Comparison of ENCODE assay signal across 8 cellular contexts in the genomic region with DNA sequence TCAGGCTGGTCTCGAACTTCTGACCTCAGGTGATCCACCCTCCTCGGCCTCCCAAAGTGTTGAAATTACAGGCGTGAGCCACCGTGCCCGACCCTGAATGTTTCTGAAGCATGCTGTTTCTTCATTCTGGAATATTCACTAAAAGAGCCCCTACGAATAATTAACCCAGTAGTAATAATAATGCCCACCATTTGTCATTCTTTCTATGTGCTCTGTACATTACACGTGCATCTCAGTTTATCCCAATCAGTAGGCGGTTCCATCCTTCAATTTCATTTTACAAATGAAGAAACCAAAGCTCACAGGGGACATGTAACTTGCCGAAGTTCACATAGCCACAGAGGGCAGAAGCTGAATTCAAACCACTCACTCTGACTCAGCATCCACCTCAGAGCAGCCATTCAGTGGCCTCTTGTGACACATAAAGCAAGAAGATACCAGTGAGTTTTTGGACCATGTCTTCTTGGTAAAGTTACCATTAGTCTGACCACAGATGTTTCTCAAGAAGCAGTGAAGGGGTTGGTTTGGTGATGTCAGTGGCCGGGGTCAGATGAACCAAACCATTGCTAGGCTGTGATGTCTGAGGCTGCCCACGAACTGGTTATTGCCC.
DNase-seq lines count a peak whose midpoint lies in the region; ATAC-seq and TF ChIP-seq lines count a peak whose summit lies in the region.

No MANE protein-coding gene starts in this region.

- DNase-seq in Panc1 (ENCODE audit: low read depth, low spot score) (no peak), MCF 10A (ENCODE audit: unreplicated experiment) (peak; percentile 64), NCI-H2029 (lab: John Stamatoyannopoulos, UW) (no peak), Calu3 (no peak), inferior parietal cortex (ENCODE audit: extremely low spot score) (no peak)

- H3K9me3 Mint-ChIP-seq in MCF 10A (ENCODE audit: unreplicated experiment) (no peaks in the 10 kb centered on the region), Calu3 (ENCODE audit: low read depth, unreplicated experiment) (no peaks in the 10 kb centered on the region)

- H3K27me3 Mint-ChIP-seq in MCF 10A (ENCODE audit: insufficient read depth, unreplicated experiment) (no peaks in the 10 kb centered on the region), Calu3 (ENCODE audit: unreplicated experiment) (no peaks in the 10 kb centered on the region)

- H3K4me1 Mint-ChIP-seq in MCF 10A (ENCODE audit: insufficient read depth, unreplicated experiment) (peaks cover 21% of the 10 kb centered on the region), Calu3 (ENCODE audit: low read depth, unreplicated experiment) (peaks cover 46% of the 10 kb centered on the region)

- H3K36me3 ChIP-seq in Panc1 (ENCODE audit: control insufficient read depth, insufficient read depth, low read length) (no peaks in the 10 kb centered on the region), skeletal muscle satellite cell (ENCODE audit: insufficient read depth, low read length) (no peaks in the 10 kb centered on the region)

- peak overlapping the region; percentile 83 for H3K9ac ChIP-seq in skeletal muscle satellite cell (ENCODE audit: low read depth, low read length)

- peak overlapping the region; percentile 54 for H3K4me2 ChIP-seq in skeletal muscle satellite cell (ENCODE audit: low read length)

- H3K27ac ChIP-seq in Panc1 (ENCODE audit: low read length), result peak overlapping the region; percentile 6; the same call in 1 of the 2 replicates

- no TSS peak for BruUV-seq in Panc1 (replicated peaks; lab: Mats Ljungman, UMichigan)
- no TSS peak for BruUV-seq in MCF 10A (replicated peaks; lab: Mats Ljungman, UMichigan)
- no TSS peak for BruUV-seq in Calu3 (replicated peaks; lab: Mats Ljungman, UMichigan)

- POLR2A ChIA-PET in Panc1 (lab: Charles Lee), result no interaction called here
- POLR2A ChIA-PET in MCF 10A (lab: Yijun Ruan, JAX), result no interaction called here

- H3K9me3 ChIP-seq in Panc1 (ENCODE audit: control insufficient read depth, insufficient read depth, low read depth, low read length) (no peaks in the 10 kb centered on the region), skeletal muscle satellite cell (replicated peaks; ENCODE audit: low read length) (no peaks in the 10 kb centered on the region)

- TF ChIP-seq CTCF in Panc1 (IDR thresholded peaks at IDR 0.05), result no peak
- no peak for TF ChIP-seq CTCF in MCF 10A (IDR thresholded peaks at IDR 0.05; ENCODE audit: unreplicated experiment)
- TF ChIP-seq CTCF in Calu3 (IDR thresholded peaks at IDR 0.05; ENCODE audit: unreplicated experiment), result no peak

- H3K27me3 ChIP-seq in Panc1 (ENCODE audit: control insufficient read depth, insufficient read depth, low read length), result no peaks in the 10 kb centered on the region
- no peaks in the 10 kb centered on the region for H3K27me3 ChIP-seq in skeletal muscle satellite cell (ENCODE audit: control insufficient read depth, insufficient read depth, low read length)

- in situ Hi-C loops in Panc1 (cut with HindIII; ENCODE audit: low pct_unique_long_range_greater_than_20kb, low sequenced_read_pairs), result no loop called here

- ATAC-seq in GM18519 (IDR thresholded peaks at IDR 0.05; ENCODE audit: low FRiP score, unreplicated experiment), result peak; percentile 88
- peak; percentile 82 for ATAC-seq in HG02759 (IDR thresholded peaks at IDR 0.05; ENCODE audit: unreplicated experiment)
- 0 out of 2 replicates have a peak, but pooled peaks have one; percentile 56 for ATAC-seq in Panc1

- H3K4me3 Mint-ChIP-seq in MCF 10A (ENCODE audit: unreplicated experiment), result no peak overlapping the region
- H3K4me3 Mint-ChIP-seq in Calu3 (ENCODE audit: low read depth, unreplicated experiment), result no peak overlapping the region

- H3K36me3 Mint-ChIP-seq in MCF 10A (ENCODE audit: insufficient read depth, unreplicated experiment), result peaks cover 7% of the 10 kb centered on the region
- H3K36me3 Mint-ChIP-seq in Calu3 (ENCODE audit: insufficient read depth, unreplicated experiment), result peaks cover under 1% of the 10 kb centered on the region

- H3K4me1 ChIP-seq in Panc1 (ENCODE audit: control insufficient read depth, insufficient read depth, low read length), result peaks cover 6% of the 10 kb centered on the region; the same call in 1 of the 2 replicates
- H3K4me1 ChIP-seq in skeletal muscle satellite cell (ENCODE audit: control insufficient read depth, insufficient read depth, low read length), result peaks cover 66% of the 10 kb centered on the region

- intact Hi-C loops in Panc1 (cut with micrococcal nuclease; ENCODE audit: unreplicated experiment), result no loop called here
- intact Hi-C loops in MCF 10A (cut with micrococcal nuclease), result no loop called here
- intact Hi-C loops in Calu3 (cut with micrococcal nuclease; ENCODE audit: unreplicated experiment), result no loop called here

- no peak overlapping the region for H3K4me3 ChIP-seq in Panc1 (ENCODE audit: low read depth in 2 of 2, low read length in 2 of 2)
- H3K4me3 ChIP-seq in skeletal muscle satellite cell (ENCODE audit: low read length), result peak overlapping the region; percentile 3

- H3K27ac Mint-ChIP-seq in MCF 10A (ENCODE audit: low read depth, unreplicated experiment) (no peak overlapping the region), Calu3 (ENCODE audit: unreplicated experiment) (no peak overlapping the region)

- CTCF ChIA-PET in Panc1 (lab: Charles Lee) (no interaction called here), MCF 10A (lab: Yijun Ruan, JAX) (no interaction called here), Calu3 (lab: Charles Lee) (interaction anchor here (1.0 kb wide), 1 partner anchor 11 kb away, joined by 3 read pairs; no protein-coding TSS in a partner anchor)
